Comparison of ENCODE assay signal across 8 cellular contexts in genomic region chr14:73569185-73569957, GRCh38. TPM values are rescaled to one million over a fixed set of nuclear protein-coding genes. Genes with fewer than 3 reads are reported as not detected.
A peak's percentile ranks its signal among the peaks of the same experiment; 100 is the strongest.
DNase-seq lines count a peak whose midpoint lies in the region; ATAC-seq and TF ChIP-seq lines count a peak whose summit lies in the region.
"Not testable (repeated sequence)": the region's sequence is repeated elsewhere in the genome, so short reads cannot be mapped to it uniquely, and the experiment has no call there.

Gene ACOT2, plus strand, starts transcription at chr14:73569213. Its CDS starts 28 bp downstream, at chr14:73569241.

- peaks cover 26% of the 10 kb centered on the region for H3K36me3 Mint-ChIP-seq in CD8-positive, alpha-beta T cell
- H3K36me3 Mint-ChIP-seq in endothelial cell (ENCODE audit: low read depth, unreplicated experiment) = peaks cover 12% of the 10 kb centered on the region

- peak within 1 kb of the TSS; percentile 68 for H3K4me2 ChIP-seq in OCI-LY1 (ENCODE audit: low read length)

- DNase-seq in CD8-positive, alpha-beta T cell = peak; percentile 51 to 83 (median 76)
- DNase-seq in activated T-cell treated with anti-CD3 and anti-CD28 coated beads for 1 hour (ENCODE audit: low read depth) (peak; percentile 71), endothelial cell (ENCODE audit: low spot score) (peak; percentile 60), mesenteric fat pad (ENCODE audit: low spot score) (peak; percentile 92)
- DNase-seq in stimulated activated CD8-positive, alpha-beta memory T cell treated with anti-CD3 and anti-CD28 coated beads, Interleukin-12 subunit alpha, Interleukin-12 subunit beta, amount 100 ng/mL, for 24 hours (ENCODE audit: extremely low read depth) = peak; percentile 59

- POLR2A ChIA-PET in CD8-positive, alpha-beta T cell (lab: Charles Lee) = interaction anchor here (0.6 to 4.2 kb wide), 15 partner anchors 23 to 433 kb away, joined by 3 to 29 read pairs (median 4); partner anchors contain the start of genes ACOT4, ACOT6, DNAL1 and NUMB

- ATAC-seq in CD8-positive, alpha-beta T cell = peak; percentile 72
- peak; percentile 63 for ATAC-seq in GM19463 (IDR thresholded peaks at IDR 0.05; ENCODE audit: unreplicated experiment)

- peak within 1 kb of the TSS; percentile 89 for H3K4me3 Mint-ChIP-seq in CD8-positive, alpha-beta T cell
- H3K4me3 Mint-ChIP-seq in endothelial cell (ENCODE audit: unreplicated experiment) = peak within 1 kb of the TSS; percentile 89

- not testable (repeated sequence) for TF ChIP-seq CTCF in CD8-positive, alpha-beta T cell (IDR thresholded peaks at IDR 0.05); OCI-LY1 (IDR thresholded peaks at IDR 0.05; ENCODE audit: low read length); endothelial cell (IDR thresholded peaks at IDR 0.05; ENCODE audit: unreplicated experiment)

- H3K9ac ChIP-seq in HUES48 (ENCODE audit: low read depth, low read length) (peak within 1 kb of the TSS; percentile 74), OCI-LY1 (ENCODE audit: low read length) (peak within 1 kb of the TSS; percentile 68)

- intact Hi-C loops in CD8-positive, alpha-beta T cell (cut with DNase I, micrococcal nuclease) = loop anchor here (1.0 to 5.0 kb wide), 5 partner anchors 23 to 283 kb away; partner anchors contain the start of genes ACOT6 (in 1 of the 2), PTGR2 (in 1 of the 2) and RIOX1 (in 1 of the 2)

- not testable (repeated sequence) for H2AFZ ChIP-seq in OCI-LY1 (ENCODE audit: low read length)

- CTCF ChIA-PET in CD8-positive, alpha-beta T cell (lab: Charles Lee) = interaction anchor here (0.6 to 6.5 kb wide), 10 partner anchors 23 to 274 kb away, joined by 3 to 65 read pairs (median 4); partner anchors contain the start of gene ACOT6

- not testable (repeated sequence) for H3K9me2 ChIP-seq in OCI-LY1 (ENCODE audit: low read depth, low read length)

- not testable (repeated sequence) for H4K20me1 ChIP-seq in OCI-LY1 (ENCODE audit: insufficient read depth, low read length)

- not testable (repeated sequence) for H3K9me3 Mint-ChIP-seq in CD8-positive, alpha-beta T cell; endothelial cell (ENCODE audit: unreplicated experiment)

- H3K9me3 ChIP-seq in CD8-positive, alpha-beta T cell (ENCODE audit: low read length); HUES48 (ENCODE audit: control insufficient read depth, insufficient read depth, low read length); OCI-LY1 (ENCODE audit: low read length): not testable (repeated sequence)

- peak within 1 kb of the TSS; percentile 84 for H3K4me3 ChIP-seq in CD8-positive, alpha-beta T cell (ENCODE audit: low read depth, low read length)
- H3K4me3 ChIP-seq in HUES48 (ENCODE audit: low read depth, low read length) = peak within 1 kb of the TSS; percentile 68
- peak within 1 kb of the TSS; percentile 62 for H3K4me3 ChIP-seq in OCI-LY1 (ENCODE audit: low read depth, low read length, poor library complexity, severe bottlenecking)

- H3F3A ChIP-seq in OCI-LY1 (ENCODE audit: insufficient read depth, low read length) = not testable (repeated sequence)

- H3K79me2 ChIP-seq in OCI-LY1 (ENCODE audit: insufficient read depth, low read length) = not testable (repeated sequence)

- not testable (repeated sequence) for H3K27me3 Mint-ChIP-seq in CD8-positive, alpha-beta T cell (ENCODE audit: low read depth); endothelial cell (ENCODE audit: unreplicated experiment)

- H3K27ac ChIP-seq in CD8-positive, alpha-beta T cell (ENCODE audit: low read depth, low read length) = peak within 1 kb of the TSS; percentile 78
- peak within 1 kb of the TSS; percentile 52 for H3K27ac ChIP-seq in HUES48 (ENCODE audit: low read depth, low read length)
- H3K27ac ChIP-seq in OCI-LY1 (ENCODE audit: low read depth, low read length, poor library complexity, severe bottlenecking) = peak within 1 kb of the TSS; percentile 35

- H3K4me1 ChIP-seq in CD8-positive, alpha-beta T cell (ENCODE audit: insufficient read depth, low read length) = peaks cover 30% of the 10 kb centered on the region
- peaks cover 11% of the 10 kb centered on the region for H3K4me1 ChIP-seq in HUES48 (ENCODE audit: control insufficient read depth, insufficient read depth, low read length)
- H3K4me1 ChIP-seq in OCI-LY1 (ENCODE audit: insufficient read depth, low read length, severe bottlenecking) = peaks cover 27% of the 10 kb centered on the region

- peaks cover 47% of the 10 kb centered on the region for H3K4me1 Mint-ChIP-seq in CD8-positive, alpha-beta T cell (ENCODE audit: low read depth)
- peaks cover 24% of the 10 kb centered on the region for H3K4me1 Mint-ChIP-seq in endothelial cell (ENCODE audit: unreplicated experiment)

- not testable (repeated sequence) for H3K36me3 ChIP-seq in CD8-positive, alpha-beta T cell (ENCODE audit: insufficient read depth, low read length); HUES48 (ENCODE audit: control insufficient read depth, insufficient read depth, low read length); OCI-LY1 (ENCODE audit: insufficient read depth, low read length)

- peak within 1 kb of the TSS; percentile 94 for H3K27ac Mint-ChIP-seq in CD8-positive, alpha-beta T cell
- peak within 1 kb of the TSS; percentile 89 for H3K27ac Mint-ChIP-seq in endothelial cell (ENCODE audit: unreplicated experiment)

- not testable (repeated sequence) for H3K27me3 ChIP-seq in CD8-positive, alpha-beta T cell (ENCODE audit: insufficient read depth, low read length); HUES48 (ENCODE audit: control insufficient read depth, insufficient read depth, low read length); OCI-LY1 (ENCODE audit: insufficient read depth, low read length)

RNA-seq across cellular contexts. Expression of gene ACOT2, which starts in this region (rescaled TPM):
- 10 to 100 TPM; 16.0 to 16.7 TPM for total RNA-seq in CD8-positive, alpha-beta T cell
- total RNA-seq in endothelial cell (ENCODE audit: unreplicated experiment) (11.8 TPM), mesenteric fat pad (154 TPM)

Comparison
In these comparisons a context has a peak if more than half of its experiments do, and no peak if none do; other contexts are left out.
1. Peak in every context shown above with its lines: DNase-seq, ATAC-seq, H3K4me3 ChIP-seq and H3K27ac ChIP-seq.